In genomic region chr12:121927798-121928197, GRCh38 we compare ENCODE assay signal across 1 cellular context.
TF ChIP-seq lines count a peak whose summit lies in the region.

No MANE protein-coding gene starts in this region.

TF ChIP-seq in H1, 55 proteins besides CTCF, POLR2A, EP300 and RAD21 (continued from another document):
- TF ChIP-seq NRF1 (IDR thresholded peaks at IDR 0.05; ENCODE audit: low read depth, low read length), result no peak
- no peak for TF ChIP-seq JUN (IDR thresholded peaks at IDR 0.05; ENCODE audit: low read depth, low read length)
- no peak for TF ChIP-seq GTF2F1 (IDR thresholded peaks at IDR 0.05; ENCODE audit: borderline replicate concordance, low read depth, low read length)
